ENCODE assay signal across 19 cellular contexts in genomic region chr11:88341852-88342251, GRCh38. TPM values are rescaled to one million over a fixed set of nuclear protein-coding genes. Genes with fewer than 3 reads are reported as not detected.
DNase-seq lines count a peak whose midpoint lies in the region; TF ChIP-seq lines count a peak whose summit lies in the region.
"Had no signal": no experiment of that assay in that cellular context is flagged by ENCODE, and none has a peak within 500 bp of the region (broad histone marks: within the 10 kb centered on the region; RNA-seq: fewer than 3 reads in every experiment).

No MANE protein-coding gene starts in this region.

- no peaks in the 10 kb centered on the region for H3K27me3 ChIP-seq in hepatocyte
- no peaks in the 10 kb centered on the region for H3K27me3 ChIP-seq in Caco-2 (replicated peaks; ENCODE audit: control insufficient read depth, insufficient read depth, low read length)
- H3K27me3 ChIP-seq: stomach, upper lobe of right lung had no signal

- H4K20me1 ChIP-seq in hepatocyte (ENCODE audit: insufficient read depth, poor library complexity, severe bottlenecking), result no peaks in the 10 kb centered on the region

- no peaks in the 10 kb centered on the region for H3K4me1 ChIP-seq in hepatocyte (ENCODE audit: insufficient read depth)
- peaks cover 14% of the 10 kb centered on the region for H3K4me1 ChIP-seq in Caco-2

- H3K9me3 Mint-ChIP-seq in nephron progenitor cell (no peaks in the 10 kb centered on the region), Caco-2 (ENCODE audit: unreplicated experiment) (no peaks in the 10 kb centered on the region)
- H3K9me3 Mint-ChIP-seq: activated T-cell treated with anti-CD3 and anti-CD28 coated beads, Interleukin-2, amount 50 U/mL, for 72 hours had no signal

- peak; percentile 25 for DNase-seq in HuH-7 (ENCODE audit: low spot score)
- peak; percentile 50 for DNase-seq in ecto neural progenitor cell (ENCODE audit: low spot score)
- peak; percentile 16 for DNase-seq in nephron progenitor cell
- DNase-seq in hepatocyte (ENCODE audit: low spot score), result no peak
- DNase-seq in Caco-2, result no peak
- DNase-seq in COLO668 (lab: John Stamatoyannopoulos, UW; ENCODE audit: unreplicated experiment), result no peak
- DNase-seq: activated naive CD4-positive, alpha-beta T cell treated with anti-CD3 and anti-CD28 coated beads, Interleukin-2, amount 50 U/mL, for 16 hours; activated T-cell treated with anti-CD3 and anti-CD28 coated beads, Interleukin-2, amount 50 U/mL, for 72 hours; aorta; central memory CD4-positive, alpha-beta T cell; mucosa of descending colon; NCI-H1092; NCI-H2029 treated with DMSO at 0.1 percent for 48 hours; NCI-H446 treated with DMSO at 0.1 percent for 48 hours; stimulated activated CD4-positive, alpha-beta T cell treated with anti-CD3 and anti-CD28 coated beads, Interleukin-4, amount 100 ng/mL, for 24 hours; stomach; T1000; upper lobe of right lung had no signal

- H3K36me3 ChIP-seq in hepatocyte (replicated peaks; ENCODE audit: insufficient read depth, low read depth) (no peaks in the 10 kb centered on the region), Caco-2 (ENCODE audit: control insufficient read depth, insufficient read depth, low read length) (no peaks in the 10 kb centered on the region)
- H3K36me3 ChIP-seq: stomach, upper lobe of right lung had no signal

- H3K4me3 ChIP-seq in hepatocyte, result no peak overlapping the region
- no peak overlapping the region for H3K4me3 ChIP-seq in Caco-2 (ENCODE audit: low read depth, low read length)
- H3K4me3 ChIP-seq: mucosa of descending colon, stomach, upper lobe of right lung had no signal

- peaks cover 8% of the 10 kb centered on the region for H3K79me2 ChIP-seq in hepatocyte

- H3K27me3 Mint-ChIP-seq in nephron progenitor cell (ENCODE audit: low read depth, poor library complexity), result peaks cover 3% of the 10 kb centered on the region
- H3K27me3 Mint-ChIP-seq in Caco-2 (ENCODE audit: insufficient read depth, unreplicated experiment), result no peaks in the 10 kb centered on the region

- BruUV-seq in Caco-2 (replicated peaks; lab: Mats Ljungman, UMichigan), result no TSS peak

- no peaks in the 10 kb centered on the region for H3K9me2 ChIP-seq in hepatocyte (replicated peaks; ENCODE audit: insufficient read depth)

- no peaks in the 10 kb centered on the region for H3K36me3 Mint-ChIP-seq in nephron progenitor cell (ENCODE audit: low read depth)
- peaks cover 14% of the 10 kb centered on the region for H3K36me3 Mint-ChIP-seq in Caco-2 (ENCODE audit: insufficient read depth, unreplicated experiment)

- H3K9me3 ChIP-seq in hepatocyte (ENCODE audit: low read depth) (no peaks in the 10 kb centered on the region), Caco-2 (no peaks in the 10 kb centered on the region)
- H3K9me3 ChIP-seq: mucosa of descending colon, stomach, upper lobe of right lung had no signal

- H3K4me1 Mint-ChIP-seq in nephron progenitor cell (peaks cover 21% of the 10 kb centered on the region), Caco-2 (ENCODE audit: low read depth, unreplicated experiment) (no peaks in the 10 kb centered on the region)

- H2AFZ ChIP-seq in hepatocyte, result no peak overlapping the region

- TF ChIP-seq CTCF in GM12872 (IDR thresholded peaks at IDR 0.05; ENCODE audit: insufficient read depth, low read depth, low read length), result peak; percentile 45; the same call in 2 of the 3 replicates
- TF ChIP-seq CTCF in nephron progenitor cell (IDR thresholded peaks at IDR 0.05), result peak; percentile 12
- TF ChIP-seq CTCF in hepatocyte (IDR thresholded peaks at IDR 0.05; ENCODE audit: poor library complexity), result no peak
- peak in 1 of 2 experiments; percentile 18 for TF ChIP-seq CTCF in Caco-2 (IDR thresholded peaks at IDR 0.05; ENCODE audit: insufficient read depth in 1 of 2, low read depth in 1 of 2, low read length in 1 of 2, severe bottlenecking in 1 of 2, unreplicated experiment in 1 of 2)

- no peak overlapping the region for H3K4me2 ChIP-seq in hepatocyte

- intact Hi-C loops in Caco-2 (cut with micrococcal nuclease; ENCODE audit: unreplicated experiment), result no loop called here

- CTCF ChIA-PET in Caco-2 (lab: Charles Lee), result no interaction called here

- no peak overlapping the region for H3K27ac ChIP-seq in hepatocyte
- H3K27ac ChIP-seq: stomach, upper lobe of right lung had no signal

- 65% methylated on average over 4 of the region's 4 CpGs for WGBS in hepatocyte (ENCODE audit: low lambda C conversion rate, missing lambda C conversion rate)

- POLR2A ChIA-PET in Caco-2 (lab: Charles Lee), result no interaction called here

- no peak overlapping the region for H3K27ac Mint-ChIP-seq in nephron progenitor cell
- no peak overlapping the region for H3K27ac Mint-ChIP-seq in Caco-2 (ENCODE audit: unreplicated experiment)
- H3K27ac Mint-ChIP-seq: activated T-cell treated with anti-CD3 and anti-CD28 coated beads, Interleukin-2, amount 50 U/mL, for 72 hours had no signal

- H3K4me3 Mint-ChIP-seq in nephron progenitor cell (no peak overlapping the region), Caco-2 (ENCODE audit: unreplicated experiment) (no peak overlapping the region)
- H3K4me3 Mint-ChIP-seq: activated T-cell treated with anti-CD3 and anti-CD28 coated beads, Interleukin-2, amount 50 U/mL, for 72 hours had no signal

RNA-seq across cellular contexts. Expression of gene CTSC, which starts 4.3 kb away (rescaled TPM):
- total RNA-seq in hepatocyte, result 178 and 198 TPM in 2 replicates
- 166 and 187 TPM in 2 replicates for polyA plus RNA-seq in hepatocyte
- 250 and 308 TPM in 2 replicates for total RNA-seq in Caco-2 (2022)

Comparison
In these comparisons a context has a peak if more than half of its experiments do, and no peak if none do; other contexts are left out.
1. DNase-seq: peak in HuH-7 (single experiment), ecto neural progenitor cell (single experiment) and nephron progenitor cell (single experiment); none in hepatocyte (single experiment), Caco-2 (0 of 2) and COLO668 (single experiment).